30 cellular contexts compared by ENCODE assay signal in the genomic region with DNA sequence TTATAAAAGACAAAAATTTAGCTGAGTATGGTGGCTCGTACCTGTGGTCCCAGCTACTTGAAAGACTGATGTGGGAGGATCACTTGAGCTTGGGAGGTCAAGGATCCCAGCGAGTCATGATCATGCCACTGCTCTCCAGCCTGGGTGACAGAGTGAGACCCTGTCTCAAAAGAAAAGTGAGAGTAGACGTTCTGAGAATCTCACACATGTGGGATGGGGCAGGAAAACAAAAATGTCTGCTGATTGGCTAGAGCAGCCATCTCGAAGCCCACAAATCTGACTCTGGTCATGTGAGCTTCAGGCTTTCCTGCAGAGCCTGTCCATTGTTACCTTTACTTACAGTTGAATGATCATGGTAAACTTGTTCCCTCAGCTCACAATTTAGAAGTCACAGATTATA.
"Had no signal": no experiment of that assay in that cellular context is flagged by ENCODE, and none has a peak within 500 bp of the region (broad histone marks: within the 10 kb centered on the region; RNA-seq: fewer than 3 reads in every experiment).

No MANE protein-coding gene starts in this region.

- H3K9me3 ChIP-seq: adrenal gland, body of pancreas, breast epithelium, MG63, SJSA1, SK-N-SH had no signal

- H3K27ac ChIP-seq: adrenal gland, body of pancreas, breast epithelium, coronary artery, SJSA1, VCaP had no signal

- H3K36me3 Mint-ChIP-seq: activated naive CD4-positive, alpha-beta T cell treated with anti-CD3 and anti-CD28 coated beads, Interleukin-2, amount 10 ng/mL, durations not matched to agents 7 days and 5 days; activated naive CD8-positive, alpha-beta T cell treated with anti-CD3 and anti-CD28 coated beads, Interleukin-2, amount 10 ng/mL, durations not matched to agents 7 days and 5 days had no signal

- DNase-seq: activated B cell treated with CpG ODN at 0.5 μM for 24 hours; activated CD4-positive, alpha-beta T cell treated with anti-CD3 and anti-CD28 coated beads, Interleukin-2, amount 50 U/mL, for 1 hour; activated CD4-positive, CD25-positive, alpha-beta regulatory T cell treated with anti-CD3 and anti-CD28 coated beads, Interleukin-2, amount 50 U/mL, for 72 hours; activated gamma-delta T cell treated with Interleukin-2 at 50 U/mL for 16 hours; activated naive CD4-positive, alpha-beta T cell treated with anti-CD3 and anti-CD28 coated beads, Interleukin-2, amount 10 ng/mL, durations not matched to agents 7 days and 5 days; activated naive CD8-positive, alpha-beta T cell treated with anti-CD3 and anti-CD28 coated beads, Interleukin-2, amount 10 ng/mL, durations not matched to agents 7 days and 5 days; activated T-cell treated with anti-CD3 and anti-CD28 coated beads, Interleukin-2, amount 50 U/mL, for 24 hours; adrenal gland; body of pancreas; Kasumi-1; KG1; MG63; NCI-H1048; NCI-H1105 treated with DMSO at 0.1 percent for 48 hours; NCI-H1436; NCI-H1694; NCI-H1930; NCI-H2081 treated with DMSO at 0.1 percent for 48 hours; NCI-H345; NCI-H524 treated with DMSO at 0.1 percent for 48 hours; SHP77 treated with DMSO at 0.1 percent for 48 hours; SK-N-SH; T-helper 2 cell; T-helper 9 cell had no signal

- H3K27me3 Mint-ChIP-seq: activated B cell treated with CpG ODN at 0.5 μM for 24 hours had no signal

- H3K4me3 ChIP-seq: adrenal gland, body of pancreas, breast epithelium, coronary artery, MG63, SJSA1 had no signal

- FAIRE-seq: astrocyte had no signal

- H3K4me2 ChIP-seq: SK-N-SH had no signal

- H3K4me1 ChIP-seq: breast epithelium had no signal

- H3K36me3 ChIP-seq: adrenal gland, breast epithelium, MG63, SJSA1 had no signal

- ATAC-seq: body of pancreas, Panc1 had no signal

- H3K4me3 Mint-ChIP-seq: activated B cell treated with CpG ODN at 0.5 μM for 24 hours; activated naive CD4-positive, alpha-beta T cell treated with anti-CD3 and anti-CD28 coated beads, Interleukin-2, amount 10 ng/mL, durations not matched to agents 7 days and 5 days; activated naive CD8-positive, alpha-beta T cell treated with anti-CD3 and anti-CD28 coated beads, Interleukin-2, amount 10 ng/mL, durations not matched to agents 7 days and 5 days; activated T-cell treated with anti-CD3 and anti-CD28 coated beads, Interleukin-2, amount 50 U/mL, for 24 hours had no signal

- H3K27me3 ChIP-seq: body of pancreas, MG63, SJSA1 had no signal

- H3K4me1 Mint-ChIP-seq: activated B cell treated with CpG ODN at 0.5 μM for 24 hours had no signal

- H3K9me3 Mint-ChIP-seq: activated B cell treated with CpG ODN at 0.5 μM for 24 hours; activated naive CD4-positive, alpha-beta T cell treated with anti-CD3 and anti-CD28 coated beads, Interleukin-2, amount 10 ng/mL, durations not matched to agents 7 days and 5 days; activated naive CD8-positive, alpha-beta T cell treated with anti-CD3 and anti-CD28 coated beads, Interleukin-2, amount 10 ng/mL, durations not matched to agents 7 days and 5 days; activated T-cell treated with anti-CD3 and anti-CD28 coated beads, Interleukin-2, amount 50 U/mL, for 24 hours had no signal

- H3K27ac Mint-ChIP-seq: activated B cell treated with CpG ODN at 0.5 μM for 24 hours; activated naive CD4-positive, alpha-beta T cell treated with anti-CD3 and anti-CD28 coated beads, Interleukin-2, amount 10 ng/mL, durations not matched to agents 7 days and 5 days; activated naive CD8-positive, alpha-beta T cell treated with anti-CD3 and anti-CD28 coated beads, Interleukin-2, amount 10 ng/mL, durations not matched to agents 7 days and 5 days; activated T-cell treated with anti-CD3 and anti-CD28 coated beads, Interleukin-2, amount 50 U/mL, for 24 hours had no signal

- H3K9ac ChIP-seq: SK-N-SH had no signal
